4 cellular contexts compared by ENCODE assay signal in genomic region chr7:77474756-77475155, GRCh38.
TF ChIP-seq lines count a peak whose summit lies in the region.

No MANE protein-coding gene starts in this region.

TF ChIP-seq in SK-N-SH treated with all-trans-retinoic acid at 6 μM for 48 hours, 23 proteins besides CTCF, POLR2A, EP300 and RAD21 (continues in another document):
- TF ChIP-seq, protein P1, sequence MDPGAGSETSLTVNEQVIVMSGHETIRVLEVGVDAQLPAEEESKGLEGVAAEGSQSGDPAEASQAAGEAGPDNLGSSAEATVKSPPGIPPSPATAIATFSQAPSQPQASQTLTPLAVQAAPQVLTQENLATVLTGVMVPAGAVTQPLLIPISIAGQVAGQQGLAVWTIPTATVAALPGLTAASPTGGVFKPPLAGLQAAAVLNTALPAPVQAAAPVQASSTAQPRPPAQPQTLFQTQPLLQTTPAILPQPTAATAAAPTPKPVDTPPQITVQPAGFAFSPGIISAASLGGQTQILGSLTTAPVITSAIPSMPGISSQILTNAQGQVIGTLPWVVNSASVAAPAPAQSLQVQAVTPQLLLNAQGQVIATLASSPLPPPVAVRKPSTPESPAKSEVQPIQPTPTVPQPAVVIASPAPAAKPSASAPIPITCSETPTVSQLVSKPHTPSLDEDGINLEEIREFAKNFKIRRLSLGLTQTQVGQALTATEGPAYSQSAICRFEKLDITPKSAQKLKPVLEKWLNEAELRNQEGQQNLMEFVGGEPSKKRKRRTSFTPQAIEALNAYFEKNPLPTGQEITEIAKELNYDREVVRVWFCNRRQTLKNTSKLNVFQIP (CRISPR knock-in tag; IDR thresholded peaks at IDR 0.05; ENCODE audit: borderline replicate concordance, low read depth) = no peak; the same call in 1 of the 2 replicates
- TF ChIP-seq ZNF70 (CRISPR knock-in tag; IDR thresholded peaks at IDR 0.05) (no peak), ZNF8 (CRISPR knock-in tag; IDR thresholded peaks at IDR 0.05) (no peak), TOX (CRISPR knock-in tag; IDR thresholded peaks at IDR 0.05; ENCODE audit: borderline replicate concordance) (peak; percentile 89; the same call in 1 of the 2 replicates), ZFP3 (CRISPR knock-in tag; IDR thresholded peaks at IDR 0.05) (no peak), OSR1 (CRISPR knock-in tag; IDR thresholded peaks at IDR 0.05) (no peak), ISL1 (CRISPR knock-in tag; IDR thresholded peaks at IDR 0.05) (peak; percentile 43), BACH2 (CRISPR knock-in tag; IDR thresholded peaks at IDR 0.05; ENCODE audit: borderline replicate concordance) (no peak), ZC3H10 (CRISPR knock-in tag; IDR thresholded peaks at IDR 0.05) (no peak), ARNTL (CRISPR knock-in tag; IDR thresholded peaks at IDR 0.05; ENCODE audit: borderline replicate concordance, low read depth) (no peak), SNAI2 (CRISPR knock-in tag; IDR thresholded peaks at IDR 0.05) (peak; percentile 98)

TF ChIP-seq in SK-N-SH, 30 proteins besides CTCF, POLR2A, EP300 and RAD21 (continues in another document):
- TF ChIP-seq ELF1 (IDR thresholded peaks at IDR 0.05) = no peak
- no peak for TF ChIP-seq JUND (IDR thresholded peaks at IDR 0.05)
- TF ChIP-seq FOXJ3 (CRISPR knock-in tag; IDR thresholded peaks at IDR 0.05) = no peak
- TF ChIP-seq TAF1 (IDR thresholded peaks at IDR 0.05; ENCODE audit: borderline replicate concordance, low read depth, low read length) = no peak
- TF ChIP-seq TCF12 (IDR thresholded peaks at IDR 0.05) = no peak
- no peak for TF ChIP-seq RXRA (IDR thresholded peaks at IDR 0.05; ENCODE audit: borderline replicate concordance, low read depth)
- TF ChIP-seq GATA2 (CRISPR knock-in tag; IDR thresholded peaks at IDR 0.05) = no peak
- TF ChIP-seq, protein P2, sequence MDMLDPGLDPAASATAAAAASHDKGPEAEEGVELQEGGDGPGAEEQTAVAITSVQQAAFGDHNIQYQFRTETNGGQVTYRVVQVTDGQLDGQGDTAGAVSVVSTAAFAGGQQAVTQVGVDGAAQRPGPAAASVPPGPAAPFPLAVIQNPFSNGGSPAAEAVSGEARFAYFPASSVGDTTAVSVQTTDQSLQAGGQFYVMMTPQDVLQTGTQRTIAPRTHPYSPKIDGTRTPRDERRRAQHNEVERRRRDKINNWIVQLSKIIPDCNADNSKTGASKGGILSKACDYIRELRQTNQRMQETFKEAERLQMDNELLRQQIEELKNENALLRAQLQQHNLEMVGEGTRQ (IDR thresholded peaks at IDR 0.05; ENCODE audit: borderline replicate concordance, low read depth, low read length) = no peak
- TF ChIP-seq FOXM1 (IDR thresholded peaks at IDR 0.05; ENCODE audit: low read depth) = no peak
- TF ChIP-seq CHD2 (IDR thresholded peaks at IDR 0.05; ENCODE audit: low read length, partially characterized antibody) = no peak
- no peak for TF ChIP-seq TEAD4 (IDR thresholded peaks at IDR 0.05; ENCODE audit: borderline replicate concordance, insufficient read depth)
- TF ChIP-seq RFX5 (IDR thresholded peaks at IDR 0.05; ENCODE audit: low read length) = no peak
- no peak for TF ChIP-seq ZBTB33 (IDR thresholded peaks at IDR 0.05; ENCODE audit: borderline replicate concordance, low read depth)
- no peak for TF ChIP-seq GABPA (IDR thresholded peaks at IDR 0.05; ENCODE audit: low read depth)

TF ChIP-seq in GM23338, 12 proteins besides CTCF, POLR2A, EP300 and RAD21 (continues in another document):
- no peak for TF ChIP-seq STAT1 (IDR thresholded peaks at IDR 0.05; ENCODE audit: unreplicated experiment)
- no peak for TF ChIP-seq POLR2AphosphoS5 (IDR thresholded peaks at IDR 0.05; ENCODE audit: low read depth)
- TF ChIP-seq ZNF114 (CRISPR knock-in tag; IDR thresholded peaks at IDR 0.05) = no peak
- TF ChIP-seq EZH2 (IDR thresholded peaks at IDR 0.05; ENCODE audit: low read depth, unreplicated experiment) = no peak
- TF ChIP-seq, protein P3, sequence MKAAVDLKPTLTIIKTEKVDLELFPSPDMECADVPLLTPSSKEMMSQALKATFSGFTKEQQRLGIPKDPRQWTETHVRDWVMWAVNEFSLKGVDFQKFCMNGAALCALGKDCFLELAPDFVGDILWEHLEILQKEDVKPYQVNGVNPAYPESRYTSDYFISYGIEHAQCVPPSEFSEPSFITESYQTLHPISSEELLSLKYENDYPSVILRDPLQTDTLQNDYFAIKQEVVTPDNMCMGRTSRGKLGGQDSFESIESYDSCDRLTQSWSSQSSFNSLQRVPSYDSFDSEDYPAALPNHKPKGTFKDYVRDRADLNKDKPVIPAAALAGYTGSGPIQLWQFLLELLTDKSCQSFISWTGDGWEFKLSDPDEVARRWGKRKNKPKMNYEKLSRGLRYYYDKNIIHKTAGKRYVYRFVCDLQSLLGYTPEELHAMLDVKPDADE (IDR thresholded peaks at IDR 0.05) = no peak
- no peak for TF ChIP-seq ZNF331 (CRISPR knock-in tag; IDR thresholded peaks at IDR 0.05; ENCODE audit: low read depth)
- TF ChIP-seq, protein P4, sequence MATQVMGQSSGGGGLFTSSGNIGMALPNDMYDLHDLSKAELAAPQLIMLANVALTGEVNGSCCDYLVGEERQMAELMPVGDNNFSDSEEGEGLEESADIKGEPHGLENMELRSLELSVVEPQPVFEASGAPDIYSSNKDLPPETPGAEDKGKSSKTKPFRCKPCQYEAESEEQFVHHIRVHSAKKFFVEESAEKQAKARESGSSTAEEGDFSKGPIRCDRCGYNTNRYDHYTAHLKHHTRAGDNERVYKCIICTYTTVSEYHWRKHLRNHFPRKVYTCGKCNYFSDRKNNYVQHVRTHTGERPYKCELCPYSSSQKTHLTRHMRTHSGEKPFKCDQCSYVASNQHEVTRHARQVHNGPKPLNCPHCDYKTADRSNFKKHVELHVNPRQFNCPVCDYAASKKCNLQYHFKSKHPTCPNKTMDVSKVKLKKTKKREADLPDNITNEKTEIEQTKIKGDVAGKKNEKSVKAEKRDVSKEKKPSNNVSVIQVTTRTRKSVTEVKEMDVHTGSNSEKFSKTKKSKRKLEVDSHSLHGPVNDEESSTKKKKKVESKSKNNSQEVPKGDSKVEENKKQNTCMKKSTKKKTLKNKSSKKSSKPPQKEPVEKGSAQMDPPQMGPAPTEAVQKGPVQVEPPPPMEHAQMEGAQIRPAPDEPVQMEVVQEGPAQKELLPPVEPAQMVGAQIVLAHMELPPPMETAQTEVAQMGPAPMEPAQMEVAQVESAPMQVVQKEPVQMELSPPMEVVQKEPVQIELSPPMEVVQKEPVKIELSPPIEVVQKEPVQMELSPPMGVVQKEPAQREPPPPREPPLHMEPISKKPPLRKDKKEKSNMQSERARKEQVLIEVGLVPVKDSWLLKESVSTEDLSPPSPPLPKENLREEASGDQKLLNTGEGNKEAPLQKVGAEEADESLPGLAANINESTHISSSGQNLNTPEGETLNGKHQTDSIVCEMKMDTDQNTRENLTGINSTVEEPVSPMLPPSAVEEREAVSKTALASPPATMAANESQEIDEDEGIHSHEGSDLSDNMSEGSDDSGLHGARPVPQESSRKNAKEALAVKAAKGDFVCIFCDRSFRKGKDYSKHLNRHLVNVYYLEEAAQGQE (IDR thresholded peaks at IDR 0.05; ENCODE audit: unreplicated experiment) = no peak
- no peak for TF ChIP-seq EZH2phosphoT487 (IDR thresholded peaks at IDR 0.05; ENCODE audit: unreplicated experiment)
- no peak for TF ChIP-seq JUNB (IDR thresholded peaks at IDR 0.05; ENCODE audit: unreplicated experiment)
- no peak for TF ChIP-seq CREB1 (CRISPR knock-in tag; IDR thresholded peaks at IDR 0.05; ENCODE audit: low read depth)
- no peak for TF ChIP-seq NANOG (IDR thresholded peaks at IDR 0.05; ENCODE audit: borderline replicate concordance)

TF ChIP-seq in H1, 55 proteins besides CTCF, POLR2A, EP300 and RAD21:
- TF ChIP-seq HDAC2 (IDR thresholded peaks at IDR 0.05; ENCODE audit: borderline replicate concordance in 1 of 2, low read depth in 2 of 2, low read length in 2 of 2) (no peak), CEBPB (IDR thresholded peaks at IDR 0.05; ENCODE audit: low read depth, low read length) (no peak), BCL11A (IDR thresholded peaks at IDR 0.05; ENCODE audit: low read depth in 2 of 2, low read length in 2 of 2) (no peak), SUZ12 (IDR thresholded peaks at IDR 0.05; ENCODE audit: low read length) (no peak), BRCA1 (IDR thresholded peaks at IDR 0.05; ENCODE audit: low read depth, low read length) (no peak), CHD1 (IDR thresholded peaks at IDR 0.05; ENCODE audit: low read depth, low read length) (no peak), FOSL1 (IDR thresholded peaks at IDR 0.05; ENCODE audit: insufficient read depth, low read depth, low read length) (no peak), TEAD4 (IDR thresholded peaks at IDR 0.05; ENCODE audit: low read depth, low read length) (no peak)
